11 cellular contexts compared by ENCODE assay signal in genomic region chr20:61437280-61438206, GRCh38.
DNase-seq lines count a peak whose midpoint lies in the region; ATAC-seq, FAIRE-seq and TF ChIP-seq lines count a peak whose summit lies in the region.
"Had no signal": no experiment of that assay in that cellular context is flagged by ENCODE, and none has a peak within 500 bp of the region (broad histone marks: within the 10 kb centered on the region; RNA-seq: fewer than 3 reads in every experiment).

No MANE protein-coding gene starts in this region.

- TF ChIP-seq POLR2A in prostate gland (IDR thresholded peaks at IDR 0.05): no peak

- no peaks in the 10 kb centered on the region for H3K4me1 Mint-ChIP-seq in activated T-cell treated with anti-CD3 and anti-CD28 coated beads, Interleukin-2, amount 50 U/mL, for 4 hours (ENCODE audit: low read depth)

- FAIRE-seq in bronchial epithelial cell (lab: Jason Lieb, UNC): peak; percentile 23

- H3K4me2 ChIP-seq in GM23248 (ENCODE audit: unreplicated experiment): no peak overlapping the region

- intact Hi-C loops in prostate gland (cut with DNase I): no loop called here

- in situ Hi-C loops in GM23248 (cut with MboI): no loop called here

- no peak for ATAC-seq in HG02973 (IDR thresholded peaks at IDR 0.05; ENCODE audit: unreplicated experiment)
- no peak for ATAC-seq in activated T-cell treated with anti-CD3 and anti-CD28 coated beads, Interleukin-2, amount 50 U/mL, for 4 hours
- ATAC-seq: upper lobe of right lung had no signal

- peaks cover 6% of the 10 kb centered on the region for H3K27me3 Mint-ChIP-seq in activated T-cell treated with anti-CD3 and anti-CD28 coated beads, Interleukin-2, amount 50 U/mL, for 4 hours (ENCODE audit: low read depth)

- H3K36me3 ChIP-seq in GM23248 (ENCODE audit: low read depth) (no peaks in the 10 kb centered on the region), bronchial epithelial cell (ENCODE audit: control insufficient read depth, insufficient read depth, low read length) (no peaks in the 10 kb centered on the region), right atrium auricular region (no peaks in the 10 kb centered on the region), prostate gland (no peaks in the 10 kb centered on the region)
- H3K36me3 ChIP-seq: upper lobe of right lung had no signal

- WGBS in GM23248 (ENCODE audit: low coverage in 1 of 2, low lambda C conversion rate in 2 of 2, missing lambda C conversion rate in 2 of 2), 2 experiments: 47 to 49% methylated on average over 28 of the region's 28 CpGs
- 18% methylated on average over 28 of the region's 28 CpGs for WGBS in prostate gland

- H3K27ac ChIP-seq in GM23248 (no peak overlapping the region), right atrium auricular region (peak overlapping the region in 1 of 2 donors; percentile 16), prostate gland (peak overlapping the region in 1 of 2 donors; percentile 13)
- H3K27ac ChIP-seq: upper lobe of right lung had no signal

- DNase-seq in GM23248: peak; percentile 12
- peak; percentile 41 for DNase-seq in bronchial epithelial cell (ENCODE audit: low read depth)
- peak; percentile 65 for DNase-seq in right atrium auricular region (ENCODE audit: low spot score)
- peak; percentile 27 for DNase-seq in prostate gland (ENCODE audit: low spot score)
- DNase-seq in HuH-7.5 (ENCODE audit: low spot score): no peak
- DNase-seq in iPS-NIHi7 (ENCODE audit: extremely low spot score): no peak
- DNase-seq in activated T-cell treated with anti-CD3 and anti-CD28 coated beads, Interleukin-2, amount 50 U/mL, for 4 hours: no peak
- DNase-seq: NCI-H446; stimulated activated CD4-positive, alpha-beta T cell treated with anti-CD3 and anti-CD28 coated beads, Interleukin-4, amount 100 ng/mL, for 1 hour had no signal

- H3K9me2 ChIP-seq in GM23248 (ENCODE audit: insufficient read depth): no peaks in the 10 kb centered on the region

- H3K9ac ChIP-seq in GM23248: no peak overlapping the region

- H3K4me3 Mint-ChIP-seq in activated T-cell treated with anti-CD3 and anti-CD28 coated beads, Interleukin-2, amount 50 U/mL, for 4 hours: no peak overlapping the region

- no peak overlapping the region for H3K4me3 ChIP-seq in GM23248
- H3K4me3 ChIP-seq in bronchial epithelial cell (ENCODE audit: low read depth, low read length): no peak overlapping the region
- no peak overlapping the region for H3K4me3 ChIP-seq in right atrium auricular region
- H3K4me3 ChIP-seq in prostate gland: no peak overlapping the region
- H3K4me3 ChIP-seq: upper lobe of right lung had no signal

- no peaks in the 10 kb centered on the region for H4K20me1 ChIP-seq in GM23248 (ENCODE audit: insufficient read depth)

- H3K79me2 ChIP-seq in GM23248 (ENCODE audit: insufficient read depth): no peaks in the 10 kb centered on the region

- no peak overlapping the region for H2AFZ ChIP-seq in GM23248

- no peaks in the 10 kb centered on the region for H3K27me3 ChIP-seq in GM23248 (replicated peaks; ENCODE audit: insufficient read depth)
- H3K27me3 ChIP-seq in bronchial epithelial cell (ENCODE audit: control insufficient read depth, insufficient read depth, low read length): no peaks in the 10 kb centered on the region
- no peaks in the 10 kb centered on the region for H3K27me3 ChIP-seq in right atrium auricular region
- H3K27me3 ChIP-seq in prostate gland (replicated peaks; ENCODE audit: insufficient read depth): no peaks in the 10 kb centered on the region

- no peaks in the 10 kb centered on the region for H3K9me3 ChIP-seq in GM23248 (ENCODE audit: low read depth)
- H3K9me3 ChIP-seq in right atrium auricular region: no peaks in the 10 kb centered on the region
- H3K9me3 ChIP-seq in prostate gland: no peaks in the 10 kb centered on the region
- H3K9me3 ChIP-seq: upper lobe of right lung had no signal

- H3F3A ChIP-seq in GM23248 (ENCODE audit: insufficient read depth): no peaks in the 10 kb centered on the region

- H3K36me3 Mint-ChIP-seq in activated T-cell treated with anti-CD3 and anti-CD28 coated beads, Interleukin-2, amount 50 U/mL, for 4 hours (ENCODE audit: insufficient read depth): no peaks in the 10 kb centered on the region

- no peak for TF ChIP-seq CTCF in bronchial epithelial cell (IDR thresholded peaks at IDR 0.05; ENCODE audit: insufficient read depth, low read length, severe bottlenecking)
- TF ChIP-seq CTCF in right atrium auricular region (IDR thresholded peaks at IDR 0.05): no peak
- no peak for TF ChIP-seq CTCF in prostate gland (IDR thresholded peaks at IDR 0.05)

- peaks cover 11% of the 10 kb centered on the region for H3K4me1 ChIP-seq in GM23248 (ENCODE audit: insufficient read depth)
- H3K4me1 ChIP-seq in right atrium auricular region: peaks cover 0 to 3% of the 10 kb centered on the region in 2 donors
- H3K4me1 ChIP-seq in prostate gland (replicated peaks): no peaks in the 10 kb centered on the region
- H3K4me1 ChIP-seq: upper lobe of right lung had no signal

- no peaks in the 10 kb centered on the region for H3K9me3 Mint-ChIP-seq in activated T-cell treated with anti-CD3 and anti-CD28 coated beads, Interleukin-2, amount 50 U/mL, for 4 hours

Comparison
In these comparisons a context has a peak if more than half of its experiments do, and no peak if none do; other contexts are left out.
1. DNase-seq: peak in GM23248 (single experiment), bronchial epithelial cell (single experiment), right atrium auricular region (single experiment) and prostate gland (single experiment); none in HuH-7.5 (single experiment), iPS-NIHi7 (single experiment) and activated T-cell treated with anti-CD3 and anti-CD28 coated beads, Interleukin-2, amount 50 U/mL, for 4 hours (single experiment).